Comparison of ENCODE assay signal across 16 cellular contexts in genomic region chr19:46617566-46618079, GRCh38. TPM values are rescaled to one million over a fixed set of nuclear protein-coding genes. Genes with fewer than 3 reads are reported as not detected.
A peak's percentile ranks its signal among the peaks of the same experiment; 100 is the strongest.
DNase-seq lines count a peak whose midpoint lies in the region; ATAC-seq, FAIRE-seq and TF ChIP-seq lines count a peak whose summit lies in the region.
"Had no signal": no experiment of that assay in that cellular context is flagged by ENCODE, and none has a peak within 500 bp of the region (broad histone marks: within the 10 kb centered on the region; RNA-seq: fewer than 3 reads in every experiment).

No MANE protein-coding gene starts in this region.

- peaks cover 92% of the 10 kb centered on the region for H3K4me1 Mint-ChIP-seq in activated T-cell treated with anti-CD3 and anti-CD28 coated beads, Interleukin-2, amount 50 U/mL, for 72 hours (ENCODE audit: low read depth)
- peaks cover 76% of the 10 kb centered on the region for H3K4me1 Mint-ChIP-seq in activated T-cell treated with anti-CD3 and anti-CD28 coated beads, Interleukin-2, amount 50 U/mL, for 24 hours (ENCODE audit: low read depth)
- H3K4me1 Mint-ChIP-seq in IgD-negative memory B cell = peaks cover 36 to 42% (median 42%) of the 10 kb centered on the region in 3 donors

- H3K9ac ChIP-seq in GM12878 (ENCODE audit: control insufficient read depth, insufficient read depth, low read length) = no peak overlapping the region

- POLR2A ChIA-PET in GM12878 (lab: Charles Lee) = interaction anchor here (0.6 to 7.7 kb wide), 4 partner anchors 9 to 44 kb away, joined by 3 to 72 read pairs (median 18); partner anchors contain the start of genes CALM3 and DACT3

- ATAC-seq in activated T-cell treated with anti-CD3 and anti-CD28 coated beads, Interleukin-2, amount 50 U/mL, for 72 hours (replicated peaks in 1 of 2) = peak; percentile 7 to 8
- no peak; the same call in 2 of the 3 replicates for ATAC-seq in GM12878
- no peak for ATAC-seq in stimulated activated naive CD8-positive, alpha-beta T cell treated with anti-CD3 and anti-CD28 coated beads, Interleukin-15, Interleukin-2, amounts not matched to agents 100 U/mL and 50 U/mL, for 24 hours
- no peak for ATAC-seq in HG03460 (IDR thresholded peaks at IDR 0.05; ENCODE audit: unreplicated experiment)
- ATAC-seq in HG02884 (IDR thresholded peaks at IDR 0.05; ENCODE audit: unreplicated experiment) = no peak

- no peak for TF ChIP-seq RAD21 in GM12878 (IDR thresholded peaks at IDR 0.05; ENCODE audit: insufficient read depth, low read depth, low read length)

- no peak for FAIRE-seq in GM12878 (lab: Jason Lieb, UNC)
- FAIRE-seq: G401.6, keratinocyte had no signal

- no peaks in the 10 kb centered on the region for H3K27me3 ChIP-seq in GM12878 (replicated peaks in 1 of 2; ENCODE audit: control insufficient read depth in 2 of 2, insufficient read depth in 2 of 2, low read length in 1 of 2)
- H3K27me3 ChIP-seq: hepatocyte, vagina had no signal

- SMC1A ChIA-PET in GM12878 (lab: Charles Lee; ENCODE audit: uncharacterized antibody, unreplicated experiment) = interaction anchor here (1.2 to 17.6 kb wide), 6 partner anchors 14 to 45 kb away, joined by 3 to 286 read pairs (median 8); partner anchors contain the start of genes CALM3 and DACT3

- H3K36me3 Mint-ChIP-seq in activated T-cell treated with anti-CD3 and anti-CD28 coated beads, Interleukin-2, amount 50 U/mL, for 72 hours (ENCODE audit: insufficient read depth in 2 of 2) = peaks cover 7 to 17% of the 10 kb centered on the region in 2 donors
- H3K36me3 Mint-ChIP-seq in activated T-cell treated with anti-CD3 and anti-CD28 coated beads, Interleukin-2, amount 50 U/mL, for 24 hours (ENCODE audit: low read depth) = no peaks in the 10 kb centered on the region
- no peaks in the 10 kb centered on the region for H3K36me3 Mint-ChIP-seq in IgD-negative memory B cell

- in situ Hi-C loops in GM12878 (cut with MboI) = no loop called here

- RAD21 ChIA-PET in GM12878 (lab: Charles Lee; ENCODE audit: unreplicated experiment) = interaction anchor here (0.8 to 11.8 kb wide), 13 partner anchors 7 to 88 kb away, joined by 3 to 245 read pairs (median 6); partner anchors contain the start of genes CALM3, DACT3, GNG8 and PTGIR

- H3K79me2 ChIP-seq in GM12878 (ENCODE audit: control insufficient read depth, insufficient read depth, low read length) = peaks cover 17% of the 10 kb centered on the region
- H3K79me2 ChIP-seq: hepatocyte had no signal

- no peak overlapping the region for H3K27ac Mint-ChIP-seq in activated T-cell treated with anti-CD3 and anti-CD28 coated beads, Interleukin-2, amount 50 U/mL, for 72 hours
- no peak overlapping the region for H3K27ac Mint-ChIP-seq in activated T-cell treated with anti-CD3 and anti-CD28 coated beads, Interleukin-2, amount 50 U/mL, for 24 hours
- H3K27ac Mint-ChIP-seq in IgD-negative memory B cell = peak overlapping the region in 2 of 3 donors; percentile 81 to 99

- no TSS peak for BruUV-seq in GM12878 (replicated peaks; lab: Mats Ljungman, UMichigan)

- H3K4me2 ChIP-seq in GM12878 (ENCODE audit: control insufficient read depth, insufficient read depth) = peak overlapping the region; percentile 62
- H3K4me2 ChIP-seq: hepatocyte had no signal

- no peak for TF ChIP-seq POLR2A in GM12878 (IDR thresholded peaks at IDR 0.05; ENCODE audit: low read depth, low read length)

- no peaks in the 10 kb centered on the region for H3K9me3 ChIP-seq in GM12878 (replicated peaks; ENCODE audit: control insufficient read depth, insufficient read depth, low read length)
- H3K9me3 ChIP-seq: vagina had no signal

- no peak for TF ChIP-seq CTCF in GM12878 (IDR thresholded peaks at IDR 0.05 in 2 of 3, conservative IDR thresholded peaks at IDR 0.05 in 1 of 3; ENCODE audit: control insufficient read depth in 2 of 3, extremely low read depth in 1 of 3, insufficient read depth in 1 of 3, low read depth in 3 of 3, low read length in 3 of 3)

- H3K27me3 Mint-ChIP-seq in activated T-cell treated with anti-CD3 and anti-CD28 coated beads, Interleukin-2, amount 50 U/mL, for 72 hours (ENCODE audit: low read depth) = no peaks in the 10 kb centered on the region
- H3K27me3 Mint-ChIP-seq in activated T-cell treated with anti-CD3 and anti-CD28 coated beads, Interleukin-2, amount 50 U/mL, for 24 hours = no peaks in the 10 kb centered on the region
- H3K27me3 Mint-ChIP-seq in IgD-negative memory B cell = peaks cover 2% of the 10 kb centered on the region

- H2AFZ ChIP-seq in GM12878 (ENCODE audit: control insufficient read depth, low read depth, low read length) = no peak overlapping the region
- H2AFZ ChIP-seq: hepatocyte had no signal

- H3K4me3 Mint-ChIP-seq in activated T-cell treated with anti-CD3 and anti-CD28 coated beads, Interleukin-2, amount 50 U/mL, for 72 hours = peak overlapping the region; percentile 58 to 95
- H3K4me3 Mint-ChIP-seq in activated T-cell treated with anti-CD3 and anti-CD28 coated beads, Interleukin-2, amount 50 U/mL, for 24 hours = no peak overlapping the region
- H3K4me3 Mint-ChIP-seq in IgD-negative memory B cell = peak overlapping the region in 1 of 4 donors; percentile 3
- H3K4me3 Mint-ChIP-seq: neural crest cell had no signal

- H3K27ac ChIP-seq in GM12878 (ENCODE audit: control insufficient read depth, insufficient read depth) = peak overlapping the region; percentile 61
- H3K27ac ChIP-seq: hepatocyte, vagina had no signal

- H3K36me3 ChIP-seq in GM12878 (ENCODE audit: control insufficient read depth in 2 of 2, insufficient read depth in 2 of 2, low read length in 1 of 2) = no peaks in the 10 kb centered on the region
- H3K36me3 ChIP-seq: vagina had no signal

- intact Hi-C loops in GM12878 (cut with micrococcal nuclease; ENCODE audit: unreplicated experiment) = no loop called here

- WGBS in GM12878 (ENCODE audit: insufficient coverage, insufficient replicate concordance, low lambda C conversion rate, missing lambda C conversion rate) = 76% methylated on average over 8 of the region's 12 CpGs

- no peak overlapping the region for H3K4me3 ChIP-seq in GM12878
- H3K4me3 ChIP-seq: hepatocyte, vagina had no signal

- H3K4me1 ChIP-seq in GM12878 (ENCODE audit: control insufficient read depth, insufficient read depth, low read length) = peaks cover 39% of the 10 kb centered on the region

- CTCF ChIA-PET in GM12878 (lab: Yijun Ruan, JAX) = interaction anchor here (0.9 to 13.7 kb wide), 8 partner anchors 12 to 496 kb away, joined by 3 to 434 read pairs (median 8); partner anchors contain the start of genes CALM3, DACT3, GNG8 and PTGIR

- TF ChIP-seq EP300 in GM12878 (IDR thresholded peaks at IDR 0.05; ENCODE audit: borderline replicate concordance in 1 of 2, control insufficient read depth in 1 of 2, low read depth in 2 of 2, low read length in 2 of 2) = no peak

- no peaks in the 10 kb centered on the region for H4K20me1 ChIP-seq in GM12878 (ENCODE audit: control insufficient read depth, insufficient read depth)

- H3K9me3 Mint-ChIP-seq in activated T-cell treated with anti-CD3 and anti-CD28 coated beads, Interleukin-2, amount 50 U/mL, for 72 hours = no peaks in the 10 kb centered on the region
- H3K9me3 Mint-ChIP-seq in activated T-cell treated with anti-CD3 and anti-CD28 coated beads, Interleukin-2, amount 50 U/mL, for 24 hours = no peaks in the 10 kb centered on the region
- no peaks in the 10 kb centered on the region for H3K9me3 Mint-ChIP-seq in IgD-negative memory B cell
- H3K9me3 Mint-ChIP-seq: neural crest cell had no signal

- peak in 1 of 2 donors; percentile 32 for DNase-seq in activated T-cell treated with anti-CD3 and anti-CD28 coated beads, Interleukin-2, amount 50 U/mL, for 72 hours
- DNase-seq in activated T-cell treated with anti-CD3 and anti-CD28 coated beads, Interleukin-2, amount 50 U/mL, for 24 hours = no peak
- no peak for DNase-seq in GM12878 (ENCODE audit: low read depth, low spot score)
- peak; percentile 39 for DNase-seq in stimulated activated naive CD8-positive, alpha-beta T cell treated with anti-CD3 and anti-CD28 coated beads, Interleukin-15, Interleukin-2, amounts not matched to agents 100 U/mL and 50 U/mL, for 24 hours
- no peak for DNase-seq in cortex of kidney (lab: John Stamatoyannopoulos, UW)
- DNase-seq: activated T-cell treated with anti-CD3 and anti-CD28 coated beads, Interleukin-2, amount 50 U/mL, for 1 hour; NCI-H2107; T-helper 9 cell had no signal

RNA-seq across cellular contexts. Expression of gene PTGIR, which starts 7.3 kb away (rescaled TPM):
- total RNA-seq in activated T-cell treated with anti-CD3 and anti-CD28 coated beads, Interleukin-2, amount 50 U/mL, for 72 hours = 10 to 100 TPM; 32.4 to 47.1 TPM
- polyA plus RNA-seq in IgD-negative memory B cell (0.21 TPM), GM12878 (2011; rRNA removed) (9.9 and 15.2 TPM in 2 replicates), GM12878 (2014; fragmentation: Illumina TruSeq; extraction: Trizol) (3.9 and 6.7 TPM in 2 replicates), GM12878 (2014; fragmentation: Nextera tagmentation; extraction: Ambion mirVana) (1 to 10 TPM in 1 of 2 experiments, under 1 TPM in 1; 0.34 to 1.5 TPM), GM12878 (2014; rRNA removed) (25.8 and 29.1 TPM in 2 replicates), GM12878 (2016; fragmentation: Nextera tagmentation; extraction: Ambion mirVana) (10 to 100 TPM in 1 of 2 experiments, 1 to 10 TPM in 1; 9.7 to 10.1 TPM)
- total RNA-seq in GM12878 (2013; cell fraction: nucleolus; rRNA removed) = 66.6 and 83.6 TPM in 2 replicates
- total RNA-seq in GM12878 (2014; rRNA removed) (16.3 and 16.7 TPM in 2 replicates), GM12878 (2014; rRNA removed; fragmentation: Illumina TruSeq; extraction: Trizol) (5.4 and 6.5 TPM in 2 replicates), GM12878 (2021) (14.7 and 17.9 TPM in 2 replicates)
- polyA plus RNA-seq in GM12878 (2011; ENCODE audit: low read depth) = 3.2 TPM
- 19.4 and 32.9 TPM in 2 replicates for polyA plus RNA-seq in GM12878 (2011; cell fraction: cytosol; rRNA removed)
- polyA plus RNA-seq in GM12878 (2011; cell fraction: nucleus; rRNA removed) = 48.5 and 57.6 TPM in 2 replicates
- 7.5 and 9.5 TPM in 2 replicates for polyA plus RNA-seq in GM12878 (2012)
- 7.6 and 15.0 TPM in 2 replicates for polyA minus RNA-seq in GM12878 (2011; rRNA and poly(A)+ RNA removed)
- polyA minus RNA-seq in GM12878 (2011; cell fraction: cytosol; rRNA and poly(A)+ RNA removed) = 3.5 and 5.6 TPM in 2 replicates
- 6.2 and 14.4 TPM in 2 replicates for polyA minus RNA-seq in GM12878 (2011; cell fraction: nucleus; rRNA and poly(A)+ RNA removed)
- total RNA-seq: neural crest cell had no signal
- polyA plus RNA-seq: keratinocyte had no signal

RNA-seq across cellular contexts. Expression of gene CALM3, which starts 16.5 kb away (rescaled TPM):
- total RNA-seq in activated T-cell treated with anti-CD3 and anti-CD28 coated beads, Interleukin-2, amount 50 U/mL, for 72 hours = 100 to 1,000 TPM; 292 to 300 TPM
- polyA plus RNA-seq in IgD-negative memory B cell (81.2 TPM), GM12878 (2011; rRNA removed) (733 and 849 TPM in 2 replicates), GM12878 (2014; fragmentation: Illumina TruSeq; extraction: Trizol) (338 and 393 TPM in 2 replicates), GM12878 (2014; fragmentation: Nextera tagmentation; extraction: Ambion mirVana) (100 to 1,000 TPM; 164 to 202 TPM), GM12878 (2014; rRNA removed) (346 and 407 TPM in 2 replicates), GM12878 (2016; fragmentation: Nextera tagmentation; extraction: Ambion mirVana) (100 to 1,000 TPM; 349 to 375 TPM)
- total RNA-seq in GM12878 (2013; cell fraction: nucleolus; rRNA removed) = 54.7 and 60.8 TPM in 2 replicates
- total RNA-seq in GM12878 (2014; rRNA removed) (177 and 178 TPM in 2 replicates), GM12878 (2014; rRNA removed; fragmentation: Illumina TruSeq; extraction: Trizol) (197 and 205 TPM in 2 replicates), GM12878 (2021) (371 and 375 TPM in 2 replicates)
- 291 TPM for polyA plus RNA-seq in GM12878 (2011; ENCODE audit: low read depth)
- polyA plus RNA-seq in GM12878 (2011; cell fraction: cytosol; rRNA removed) = 498 and 585 TPM in 2 replicates
- polyA plus RNA-seq in GM12878 (2011; cell fraction: nucleus; rRNA removed) = 422 and 445 TPM in 2 replicates
- 373 and 454 TPM in 2 replicates for polyA plus RNA-seq in GM12878 (2012)
- polyA minus RNA-seq in GM12878 (2011; rRNA and poly(A)+ RNA removed) = 226 and 423 TPM in 2 replicates
- polyA minus RNA-seq in GM12878 (2011; cell fraction: cytosol; rRNA and poly(A)+ RNA removed) = 89.3 and 102 TPM in 2 replicates
- 49.6 and 52.8 TPM in 2 replicates for polyA minus RNA-seq in GM12878 (2011; cell fraction: nucleus; rRNA and poly(A)+ RNA removed)

RNA-seq across cellular contexts. Expression of gene GNG8, which starts 18.4 kb away (rescaled TPM):
- 10 to 100 TPM; 24.8 to 29.5 TPM for total RNA-seq in activated T-cell treated with anti-CD3 and anti-CD28 coated beads, Interleukin-2, amount 50 U/mL, for 72 hours
- not detected for polyA plus RNA-seq in IgD-negative memory B cell
- total RNA-seq in GM12878 (2013; cell fraction: nucleolus; rRNA removed) = not detected in 2 replicates
- total RNA-seq in GM12878 (2014; rRNA removed) = not detected in 2 replicates
- not detected in 2 replicates for total RNA-seq in GM12878 (2014; rRNA removed; fragmentation: Illumina TruSeq; extraction: Trizol)
- total RNA-seq in GM12878 (2021) = not detected in 2 replicates
- polyA plus RNA-seq in GM12878 (2011; ENCODE audit: low read depth) = not detected
- 1.2 TPM in 1 of 2 replicates, not detected in the other for polyA plus RNA-seq in GM12878 (2011; rRNA removed)
- not detected in 2 replicates for polyA plus RNA-seq in GM12878 (2011; cell fraction: cytosol; rRNA removed)
- not detected in 2 replicates for polyA plus RNA-seq in GM12878 (2011; cell fraction: nucleus; rRNA removed)
- 10.6 TPM in 1 of 2 replicates, not detected in the other for polyA plus RNA-seq in GM12878 (2012)
- not detected in 2 replicates for polyA plus RNA-seq in GM12878 (2014; fragmentation: Illumina TruSeq; extraction: Trizol)
- polyA plus RNA-seq in GM12878 (2014; fragmentation: Nextera tagmentation; extraction: Ambion mirVana) = 1 to 10 TPM; 4.1 to 6.6 TPM
- not detected in 2 replicates for polyA plus RNA-seq in GM12878 (2014; rRNA removed)
- 1 to 10 TPM in 1 of 2 experiments, not detected in 1; 1.3 TPM for polyA plus RNA-seq in GM12878 (2016; fragmentation: Nextera tagmentation; extraction: Ambion mirVana)
- polyA minus RNA-seq in GM12878 (2011; rRNA and poly(A)+ RNA removed) = not detected in 2 replicates
- not detected in 2 replicates for polyA minus RNA-seq in GM12878 (2011; cell fraction: cytosol; rRNA and poly(A)+ RNA removed)
- not detected in 2 replicates for polyA minus RNA-seq in GM12878 (2011; cell fraction: nucleus; rRNA and poly(A)+ RNA removed)
- total RNA-seq: hepatocyte, neural crest cell, vagina had no signal
- polyA plus RNA-seq: keratinocyte had no signal

RNA-seq across cellular contexts. Expression of gene DACT3, which starts 43.4 kb away (rescaled TPM):
- 1 to 10 TPM; 3.4 to 7.0 TPM for total RNA-seq in activated T-cell treated with anti-CD3 and anti-CD28 coated beads, Interleukin-2, amount 50 U/mL, for 72 hours
- polyA plus RNA-seq in IgD-negative memory B cell (not detected), GM12878 (2011; rRNA removed) (2.4 and 2.5 TPM in 2 replicates), GM12878 (2014; fragmentation: Illumina TruSeq; extraction: Trizol) (0.35 and 0.76 TPM in 2 replicates), GM12878 (2014; fragmentation: Nextera tagmentation; extraction: Ambion mirVana) (under 1 TPM; 0.11 to 0.16 TPM), GM12878 (2014; rRNA removed) (0.46 and 0.47 TPM in 2 replicates), GM12878 (2016; fragmentation: Nextera tagmentation; extraction: Ambion mirVana) (under 1 TPM in 1 of 2 experiments, not detected in 1; 0.05 TPM)
- 5.6 and 5.9 TPM in 2 replicates for total RNA-seq in GM12878 (2013; cell fraction: nucleolus; rRNA removed)
- total RNA-seq in GM12878 (2014; rRNA removed) (0.27 and 0.62 TPM in 2 replicates), GM12878 (2014; rRNA removed; fragmentation: Illumina TruSeq; extraction: Trizol) (0.23 and 0.27 TPM in 2 replicates), GM12878 (2021) (0.64 and 0.74 TPM in 2 replicates)
- polyA plus RNA-seq in GM12878 (2011; ENCODE audit: low read depth) = 0.80 TPM
- polyA plus RNA-seq in GM12878 (2011; cell fraction: cytosol; rRNA removed) = 1.9 and 2.3 TPM in 2 replicates
- polyA plus RNA-seq in GM12878 (2011; cell fraction: nucleus; rRNA removed) = 2.0 and 2.3 TPM in 2 replicates
- 1.5 and 1.7 TPM in 2 replicates for polyA plus RNA-seq in GM12878 (2012)
- polyA minus RNA-seq in GM12878 (2011; rRNA and poly(A)+ RNA removed) = 0.95 and 2.6 TPM in 2 replicates
- polyA minus RNA-seq in GM12878 (2011; cell fraction: cytosol; rRNA and poly(A)+ RNA removed) = 1.1 and 1.6 TPM in 2 replicates
- 0.48 and 0.67 TPM in 2 replicates for polyA minus RNA-seq in GM12878 (2011; cell fraction: nucleus; rRNA and poly(A)+ RNA removed)

Comparison
In these comparisons a context has a peak if more than half of its experiments do, and no peak if none do; other contexts are left out.
1. ATAC-seq: peak in activated T-cell treated with anti-CD3 and anti-CD28 coated beads, Interleukin-2, amount 50 U/mL, for 72 hours (2 of 2); none in GM12878 (single experiment), stimulated activated naive CD8-positive, alpha-beta T cell treated with anti-CD3 and anti-CD28 coated beads, Interleukin-15, Interleukin-2, amounts not matched to agents 100 U/mL and 50 U/mL, for 24 hours (single experiment), HG03460 (single experiment) and HG02884 (single experiment).
2. H3K27ac Mint-ChIP-seq: peak in IgD-negative memory B cell (2 of 3); none in activated T-cell treated with anti-CD3 and anti-CD28 coated beads, Interleukin-2, amount 50 U/mL, for 72 hours (single experiment) and activated T-cell treated with anti-CD3 and anti-CD28 coated beads, Interleukin-2, amount 50 U/mL, for 24 hours (single experiment).
3. RNA of gene GNG8, which starts 18.4 kb away (total RNA-seq): 24.8 to 29.5 TPM in activated T-cell treated with anti-CD3 and anti-CD28 coated beads, Interleukin-2, amount 50 U/mL, for 72 hours; not detected in GM12878; every median in the first group is over 10 times any median in the second.